In genomic region chr3:38453075-38453913, GRCh38 we compare ENCODE assay signal across 1 cellular context.
A peak's percentile ranks its signal among the peaks of the same experiment; 100 is the strongest.
TF ChIP-seq lines count a peak whose summit lies in the region.

ACVR2B (plus strand) TSS chr3:38453890; CDS start chr3:38454323, 433 bp downstream.

TF ChIP-seq in HEK293, 187 proteins besides CTCF, POLR2A, EP300 and RAD21 (continued from another document and continues in another):
- TF ChIP-seq PRDM6 (tag by site-specific recombination; IDR thresholded peaks at IDR 0.05): no peak
- peak; percentile 48; the same call in 1 of the 2 replicates for TF ChIP-seq ZNF121 (tag by site-specific recombination; IDR thresholded peaks at IDR 0.05)
- no peak for TF ChIP-seq GLI4 (tag by site-specific recombination; IDR thresholded peaks at IDR 0.05)
- no peak for TF ChIP-seq ZNF768 (tag by site-specific recombination; IDR thresholded peaks at IDR 0.05)
- TF ChIP-seq ZNF398 (tag by site-specific recombination; IDR thresholded peaks at IDR 0.05): no peak
- TF ChIP-seq ZNF530 (tag by site-specific recombination; IDR thresholded peaks at IDR 0.05; ENCODE audit: low read depth): no peak
- no peak for TF ChIP-seq ZBTB49 (tag by site-specific recombination; IDR thresholded peaks at IDR 0.05; ENCODE audit: low read depth)
- TF ChIP-seq AEBP2 (tag by site-specific recombination; IDR thresholded peaks at IDR 0.05; ENCODE audit: borderline replicate concordance): no peak
- TF ChIP-seq GLI2 (tag by site-specific recombination; IDR thresholded peaks at IDR 0.05; ENCODE audit: borderline replicate concordance, low read depth): no peak
- no peak for TF ChIP-seq ZNF26 (tag by site-specific recombination; IDR thresholded peaks at IDR 0.05)
- TF ChIP-seq ZNF843 (tag by site-specific recombination; IDR thresholded peaks at IDR 0.05): no peak
- no peak for TF ChIP-seq ZNF48 (tag by site-specific recombination; IDR thresholded peaks at IDR 0.05)
- TF ChIP-seq ZNF785 (tag by site-specific recombination; IDR thresholded peaks at IDR 0.05): no peak
- TF ChIP-seq KLF10 (tag by site-specific recombination; IDR thresholded peaks at IDR 0.05): peak; percentile 57; the same call in 1 of the 2 replicates
- TF ChIP-seq SP7 (tag by site-specific recombination; IDR thresholded peaks at IDR 0.05): peak; percentile 20; the same call in 1 of the 2 replicates
- TF ChIP-seq ZNF394 (tag by site-specific recombination; IDR thresholded peaks at IDR 0.05; ENCODE audit: borderline replicate concordance): no peak
- TF ChIP-seq ZNF692 (tag by site-specific recombination; IDR thresholded peaks at IDR 0.05): no peak
- no peak for TF ChIP-seq ZSCAN18 (tag by site-specific recombination; IDR thresholded peaks at IDR 0.05)
- TF ChIP-seq ZNF488 (tag by site-specific recombination; IDR thresholded peaks at IDR 0.05): no peak
- no peak for TF ChIP-seq YY1 (tag by site-specific recombination; IDR thresholded peaks at IDR 0.05)
- TF ChIP-seq ZNF645 (tag by site-specific recombination; IDR thresholded peaks at IDR 0.05): no peak
- peak; percentile 71 for TF ChIP-seq ZBTB26 (tag by site-specific recombination; optimal IDR thresholded peaks at IDR 0.05)
- TF ChIP-seq ZBTB8A (tag by site-specific recombination; IDR thresholded peaks at IDR 0.05): peak; percentile 51; the same call in 1 of the 2 replicates
- TF ChIP-seq ZNF513 (tag by site-specific recombination; IDR thresholded peaks at IDR 0.05): no peak
- 0 out of 2 replicates have a peak, but pooled peaks have one; percentile 38 for TF ChIP-seq ZXDB (tag by site-specific recombination; IDR thresholded peaks at IDR 0.05)
- TF ChIP-seq ZNF76 (tag by site-specific recombination; IDR thresholded peaks at IDR 0.05; ENCODE audit: borderline replicate concordance, low read depth): no peak
- TF ChIP-seq ZNF776 (tag by site-specific recombination; IDR thresholded peaks at IDR 0.05; ENCODE audit: borderline replicate concordance): no peak
- no peak for TF ChIP-seq ZNF202 (tag by site-specific recombination; IDR thresholded peaks at IDR 0.05; ENCODE audit: borderline replicate concordance)
- no peak for TF ChIP-seq ZNF654 (tag by site-specific recombination; IDR thresholded peaks at IDR 0.05; ENCODE audit: low read depth)
- TF ChIP-seq HIC1 (tag by site-specific recombination; IDR thresholded peaks at IDR 0.05): no peak
